17 cellular contexts compared by ENCODE assay signal in the genomic region with DNA sequence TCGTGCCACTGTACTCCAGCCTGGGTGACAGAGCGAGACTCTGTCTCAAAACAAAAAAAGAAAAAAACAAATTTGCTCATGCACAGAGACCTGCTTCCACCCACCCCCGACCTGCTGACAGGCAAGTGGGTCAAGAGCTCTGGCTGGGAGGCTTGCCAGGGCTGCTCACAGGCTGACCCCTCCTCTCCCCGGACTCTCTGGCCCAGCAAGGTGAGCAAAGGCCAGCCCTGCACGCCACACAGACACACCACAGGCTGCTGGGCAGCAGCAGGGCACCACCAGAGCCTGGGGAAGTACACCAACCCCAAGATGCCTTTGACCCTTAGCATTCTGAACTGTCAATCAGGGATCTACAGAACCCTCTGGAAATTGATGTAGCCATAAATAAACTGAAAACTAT.
"Had no signal": no experiment of that assay in that cellular context is flagged by ENCODE, and none has a peak within 500 bp of the region (broad histone marks: within the 10 kb centered on the region; RNA-seq: fewer than 3 reads in every experiment).

No MANE protein-coding gene starts in this region.

- H3K27ac ChIP-seq: body of pancreas, skin epidermis, suprapubic skin had no signal

- H3K4me3 ChIP-seq: body of pancreas, mucosa of descending colon, skin epidermis, suprapubic skin had no signal

- H3K9me3 ChIP-seq: body of pancreas, mucosa of descending colon, suprapubic skin had no signal

- ATAC-seq: activated CD8-positive, alpha-beta T cell treated with anti-CD3 and anti-CD28 coated beads for 36 hours; activated T-cell treated with anti-CD3 and anti-CD28 coated beads, Interleukin-2, amount 50 U/mL, for 4 hours; body of pancreas; mucosa of descending colon; T-cell had no signal

- DNase-seq: activated CD4-positive, alpha-beta T cell treated with anti-CD3 and anti-CD28 coated beads, Interleukin-2, amount 10 ng/mL, durations not matched to agents 24 days and 14 days; activated CD4-positive, CD25-positive, alpha-beta regulatory T cell; activated CD8-positive, alpha-beta T cell treated with anti-CD3 and anti-CD28 coated beads for 36 hours; activated naive CD4-positive, alpha-beta T cell treated with anti-CD3 and anti-CD28 coated beads for 36 hours; activated T-cell treated with anti-CD3 and anti-CD28 coated beads, Interleukin-2, amount 50 U/mL, for 4 hours; body of pancreas; cortex of kidney; head of caudate nucleus; immature natural killer cell; mucosa of descending colon; naive B cell; right cardiac atrium; stimulated activated CD4-positive, alpha-beta T cell treated with anti-CD3 and anti-CD28 coated beads, Interleukin-2, amount 100 ng/mL, for 48 hours; T-cell; trophoblast cell had no signal

- H3K4me1 ChIP-seq: body of pancreas, suprapubic skin had no signal

- H3K27me3 ChIP-seq: body of pancreas, suprapubic skin had no signal
